13 cellular contexts compared by ENCODE assay signal in the genomic region with DNA sequence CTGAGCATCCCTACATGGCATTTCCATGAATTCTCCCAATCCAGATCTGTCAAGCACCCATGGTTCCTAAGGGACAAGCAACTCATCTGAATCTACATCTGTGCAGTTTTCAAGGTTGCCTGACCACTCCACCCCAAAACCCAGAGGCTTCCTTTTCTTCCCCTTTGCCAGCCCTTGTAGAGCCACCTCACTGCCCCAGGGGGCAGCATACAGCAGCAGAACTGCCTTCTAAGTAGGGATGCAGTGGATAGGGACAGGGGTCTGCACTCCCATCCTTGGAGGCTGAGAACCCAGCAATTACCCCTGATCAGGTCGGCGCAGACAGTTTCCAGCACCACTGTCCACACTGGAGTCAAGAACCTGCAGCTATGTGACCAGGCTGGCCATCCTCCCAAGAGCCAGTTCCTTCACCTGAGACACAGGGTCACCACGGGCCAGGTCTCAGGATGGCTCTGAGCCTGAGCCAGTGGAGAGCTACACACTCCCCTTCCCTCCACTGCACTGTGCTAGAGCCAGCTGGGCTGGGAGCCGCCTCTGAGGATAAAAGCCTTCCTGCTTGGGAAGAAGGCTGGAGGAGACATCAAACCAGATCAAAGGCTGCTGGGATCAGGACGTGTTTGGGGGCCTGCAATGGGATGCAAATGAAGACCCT.
A peak's percentile ranks its signal among the peaks of the same experiment; 100 is the strongest.
DNase-seq lines count a peak whose midpoint lies in the region; ATAC-seq, FAIRE-seq and TF ChIP-seq lines count a peak whose summit lies in the region.
"Had no signal": no experiment of that assay in that cellular context is flagged by ENCODE, and none has a peak within 500 bp of the region (broad histone marks: within the 10 kb centered on the region; RNA-seq: fewer than 3 reads in every experiment).

No MANE protein-coding gene starts in this region.

- no peak overlapping the region for H3K4me3 ChIP-seq in A549
- H3K4me3 ChIP-seq in Panc1 (ENCODE audit: low read depth in 2 of 2, low read length in 2 of 2): no peak overlapping the region
- no peak overlapping the region for H3K4me3 ChIP-seq in fibroblast of pulmonary artery (replicated peaks; ENCODE audit: low read depth, low read length)
- H3K4me3 ChIP-seq: dorsolateral prefrontal cortex had no signal

- no peak overlapping the region for H3K27ac Mint-ChIP-seq in naive thymus-derived CD8-positive, alpha-beta T cell
- H3K27ac Mint-ChIP-seq in activated CD4-positive, alpha-beta T cell treated with anti-CD3 and anti-CD28 coated beads, Interleukin-2, amount 10 ng/mL, durations not matched to agents 7 days and 5 days: no peak overlapping the region
- H3K27ac Mint-ChIP-seq: CD4-positive, CD25-positive, alpha-beta regulatory T cell; T-helper 1 cell treated with Interleukin-12 subunit alpha and Interleukin-12 subunit beta and Interleukin-4 antibody, amounts not matched to agents 30 μg/mL and 1 μg/mL, for 36 hours had no signal

- peaks cover 0 to 3% (median 0%) of the 10 kb centered on the region in 3 donors for H3K36me3 Mint-ChIP-seq in naive thymus-derived CD8-positive, alpha-beta T cell
- H3K36me3 Mint-ChIP-seq in activated CD4-positive, alpha-beta T cell treated with anti-CD3 and anti-CD28 coated beads, Interleukin-2, amount 10 ng/mL, durations not matched to agents 7 days and 5 days (ENCODE audit: low read depth): no peaks in the 10 kb centered on the region
- H3K36me3 Mint-ChIP-seq: CD4-positive, CD25-positive, alpha-beta regulatory T cell had no signal

- no peak for FAIRE-seq in A549 (lab: Jason Lieb, UNC)

- TF ChIP-seq RAD21 in A549 (conservative IDR thresholded peaks at IDR 0.05 in 1 of 2, IDR thresholded peaks at IDR 0.05 in 1 of 2): peak; percentile 40 to 46; a peak in 3 of 5 replicates

- no peaks in the 10 kb centered on the region for H3K4me1 ChIP-seq in A549
- H3K4me1 ChIP-seq in Panc1 (ENCODE audit: control insufficient read depth, insufficient read depth, low read length): no peaks in the 10 kb centered on the region
- H3K4me1 ChIP-seq: parathyroid adenoma had no signal

- no peak for TF ChIP-seq EP300 in A549 (IDR thresholded peaks at IDR 0.05)

- no peaks in the 10 kb centered on the region for H3K9me3 ChIP-seq in A549
- no peaks in the 10 kb centered on the region for H3K9me3 ChIP-seq in Panc1 (ENCODE audit: control insufficient read depth, insufficient read depth, low read depth, low read length)

- H3K4me3 Mint-ChIP-seq in naive thymus-derived CD8-positive, alpha-beta T cell: no peak overlapping the region
- H3K4me3 Mint-ChIP-seq in activated CD4-positive, alpha-beta T cell treated with anti-CD3 and anti-CD28 coated beads, Interleukin-2, amount 10 ng/mL, durations not matched to agents 7 days and 5 days: no peak overlapping the region
- H3K4me3 Mint-ChIP-seq: activated T-cell treated with anti-CD3 and anti-CD28 coated beads, Interleukin-2, amount 50 U/mL, for 4 hours; CD4-positive, CD25-positive, alpha-beta regulatory T cell; T-helper 1 cell treated with Interleukin-12 subunit alpha and Interleukin-12 subunit beta and Interleukin-4 antibody, amounts not matched to agents 30 μg/mL and 1 μg/mL, for 36 hours had no signal

- BruUV-seq in Panc1 (replicated peaks; lab: Mats Ljungman, UMichigan): no TSS peak

- 60% methylated on average over 2 of the region's 5 CpGs for WGBS in A549 (ENCODE audit: missing lambda C conversion rate)

- CTCF ChIA-PET in A549 (lab: Yijun Ruan, JAX) (interaction anchor here (1.1 kb wide), 1 partner anchor 16 kb away, joined by 3 read pairs; no protein-coding TSS in a partner anchor), Panc1 (lab: Charles Lee) (no interaction called here)
- CTCF ChIA-PET in activated CD4-positive, alpha-beta T cell treated with anti-CD3 and anti-CD28 coated beads, Interleukin-2, amount 10 ng/mL, durations not matched to agents 7 days and 5 days (lab: Charles Lee): no interaction called here

- no peaks in the 10 kb centered on the region for H3K27me3 ChIP-seq in Panc1 (ENCODE audit: control insufficient read depth, insufficient read depth, low read length)
- H3K27me3 ChIP-seq: dorsolateral prefrontal cortex had no signal

- ATAC-seq in A549 (peak; percentile 82 to 85; a peak in 5 of 6 replicates), Panc1 (peak; percentile 72; the same call in 1 of the 2 replicates)
- no peak for ATAC-seq in naive thymus-derived CD8-positive, alpha-beta T cell
- ATAC-seq: activated T-cell treated with anti-CD3 and anti-CD28 coated beads, Interleukin-2, amount 50 U/mL, for 4 hours had no signal

- peaks cover 0 to 16% (median 4%) of the 10 kb centered on the region in 9 donors for H3K9me3 Mint-ChIP-seq in naive thymus-derived CD8-positive, alpha-beta T cell
- peaks cover 3% of the 10 kb centered on the region for H3K9me3 Mint-ChIP-seq in activated CD4-positive, alpha-beta T cell treated with anti-CD3 and anti-CD28 coated beads, Interleukin-2, amount 10 ng/mL, durations not matched to agents 7 days and 5 days
- H3K9me3 Mint-ChIP-seq: activated T-cell treated with anti-CD3 and anti-CD28 coated beads, Interleukin-2, amount 50 U/mL, for 4 hours had no signal

- intact Hi-C loops in Panc1 (cut with micrococcal nuclease; ENCODE audit: unreplicated experiment): no loop called here

- H3K4me1 Mint-ChIP-seq in naive thymus-derived CD8-positive, alpha-beta T cell: no peaks in the 10 kb centered on the region
- no peaks in the 10 kb centered on the region for H3K4me1 Mint-ChIP-seq in activated CD4-positive, alpha-beta T cell treated with anti-CD3 and anti-CD28 coated beads, Interleukin-2, amount 10 ng/mL, durations not matched to agents 7 days and 5 days
- H3K4me1 Mint-ChIP-seq: CD4-positive, CD25-positive, alpha-beta regulatory T cell had no signal

- no peak for TF ChIP-seq POLR2A in A549 (IDR thresholded peaks at IDR 0.05; ENCODE audit: low read length)

- TF ChIP-seq CTCF in A549 (IDR thresholded peaks at IDR 0.05) (peak; percentile 31; the same call in 2 of the 3 replicates), GM12874 (IDR thresholded peaks at IDR 0.05; ENCODE audit: insufficient read depth, low read depth, low read length) (peak; percentile 45), Panc1 (IDR thresholded peaks at IDR 0.05) (no peak; the same call in 1 of the 2 replicates), fibroblast of pulmonary artery (IDR thresholded peaks at IDR 0.05; ENCODE audit: low read length, missing control alignments) (peak; percentile 51)

- H3K36me3 ChIP-seq in Panc1 (ENCODE audit: control insufficient read depth, insufficient read depth, low read length): no peaks in the 10 kb centered on the region

- in situ Hi-C loops in Panc1 (cut with HindIII; ENCODE audit: low pct_unique_long_range_greater_than_20kb, low sequenced_read_pairs): no loop called here

- DNase-seq in A549 (ENCODE audit: low read depth in 1 of 2, low spot score in 1 of 2) (peak; percentile 6 to 26), Panc1 (ENCODE audit: low read depth, low spot score) (no peak), fibroblast of pulmonary artery (ENCODE audit: low read depth) (peak; percentile 4), MV-4-11 (lab: John Stamatoyannopoulos, UW) (no peak)
- DNase-seq in stimulated activated CD4-positive, alpha-beta T cell treated with anti-CD3 and anti-CD28 coated beads, Interleukin-2, amount 100 ng/mL, for 48 hours: no peak
- no peak for DNase-seq in naive thymus-derived CD8-positive, alpha-beta T cell
- no peak for DNase-seq in activated CD4-positive, alpha-beta T cell treated with anti-CD3 and anti-CD28 coated beads, Interleukin-2, amount 10 ng/mL, durations not matched to agents 7 days and 5 days
- DNase-seq: activated T-cell treated with anti-CD3 and anti-CD28 coated beads, Interleukin-2, amount 50 U/mL, for 4 hours; CD4-positive, CD25-positive, alpha-beta regulatory T cell; dorsolateral prefrontal cortex had no signal

- H3K27ac ChIP-seq in A549: no peak overlapping the region
- H3K27ac ChIP-seq in Panc1 (ENCODE audit: low read length): no peak overlapping the region
- H3K27ac ChIP-seq: parathyroid adenoma had no signal

- no peak overlapping the region for H3K4me2 ChIP-seq in A549

- peaks cover 7 to 24% (median 18%) of the 10 kb centered on the region in 5 donors for H3K27me3 Mint-ChIP-seq in naive thymus-derived CD8-positive, alpha-beta T cell
- no peaks in the 10 kb centered on the region for H3K27me3 Mint-ChIP-seq in activated CD4-positive, alpha-beta T cell treated with anti-CD3 and anti-CD28 coated beads, Interleukin-2, amount 10 ng/mL, durations not matched to agents 7 days and 5 days

- POLR2A ChIA-PET in A549 (lab: Yijun Ruan, JAX) (no interaction called here), Panc1 (lab: Charles Lee) (no interaction called here)
- POLR2A ChIA-PET in naive thymus-derived CD8-positive, alpha-beta T cell (lab: Charles Lee): no interaction called here
- POLR2A ChIA-PET in activated CD4-positive, alpha-beta T cell treated with anti-CD3 and anti-CD28 coated beads, Interleukin-2, amount 10 ng/mL, durations not matched to agents 7 days and 5 days (lab: Charles Lee): no interaction called here

TF ChIP-seq in A549, 52 proteins besides CTCF, POLR2A, EP300 and RAD21:
- TF ChIP-seq FOXS1 (CRISPR knock-in tag; IDR thresholded peaks at IDR 0.05) (no peak), SMC3 (IDR thresholded peaks at IDR 0.05) (peak; percentile 36; the same call in 1 of the 3 replicates)

Comparison
In these comparisons a context has a peak if more than half of its experiments do, and no peak if none do; other contexts are left out.
1. ATAC-seq: peak in A549 (2 of 2) and Panc1 (single experiment); none in naive thymus-derived CD8-positive, alpha-beta T cell (0 of 2).
2. DNase-seq: peak in A549 (2 of 2) and fibroblast of pulmonary artery (single experiment); none in Panc1 (single experiment), stimulated activated CD4-positive, alpha-beta T cell treated with anti-CD3 and anti-CD28 coated beads, Interleukin-2, amount 100 ng/mL, for 48 hours (0 of 2), MV-4-11 (single experiment), naive thymus-derived CD8-positive, alpha-beta T cell (0 of 10) and activated CD4-positive, alpha-beta T cell treated with anti-CD3 and anti-CD28 coated beads, Interleukin-2, amount 10 ng/mL, durations not matched to agents 7 days and 5 days (single experiment).